17 cellular contexts compared by ENCODE assay signal in the genomic region with DNA sequence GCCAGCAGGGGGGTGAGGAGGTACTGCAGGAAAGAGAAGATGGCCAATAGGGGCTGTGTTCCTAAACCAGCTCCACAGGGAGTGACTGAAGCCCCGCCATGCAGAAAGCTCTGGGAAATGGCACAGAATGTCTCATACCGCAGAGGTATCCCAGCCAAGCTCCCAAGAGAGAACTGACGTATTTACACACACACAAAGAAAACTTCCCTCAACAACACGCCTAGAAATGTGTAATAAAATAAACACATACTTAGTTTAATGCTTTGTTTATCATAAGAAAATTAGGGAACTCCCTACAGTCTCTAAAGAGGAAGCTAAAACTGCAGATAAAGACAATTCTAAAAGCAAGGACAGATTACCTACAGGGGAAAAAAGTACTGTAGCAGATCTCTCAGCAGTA. TPM values are rescaled to one million over a fixed set of nuclear protein-coding genes. Genes with fewer than 3 reads are reported as not detected.
DNase-seq lines count a peak whose midpoint lies in the region; ATAC-seq and TF ChIP-seq lines count a peak whose summit lies in the region.
"Had no signal": no experiment of that assay in that cellular context is flagged by ENCODE, and none has a peak within 500 bp of the region (broad histone marks: within the 10 kb centered on the region; RNA-seq: fewer than 3 reads in every experiment).

No MANE protein-coding gene starts in this region.

- intact Hi-C loops in dendritic cell treated with granulocyte-macrophage colony-stimulating factor and Interleukin-4, amounts not matched to agents 40 ng/mL and 50 ng/mL, for 4 days (cut with micrococcal nuclease) = no loop called here
- intact Hi-C loops in naive thymus-derived CD4-positive, alpha-beta T cell (cut with micrococcal nuclease) = no loop called here
- intact Hi-C loops in psoas muscle (cut with DNase I) = no loop called here

- DNase-seq in NCI-H460 (ENCODE audit: extremely low read depth, low read depth) (peak; percentile 9), hepatocyte (ENCODE audit: low spot score) (no peak), psoas muscle (no peak), HuH-7.5 (ENCODE audit: low spot score) (no peak), caudate nucleus (lab: John Stamatoyannopoulos, UW) (no peak)
- no peak for DNase-seq in naive thymus-derived CD4-positive, alpha-beta T cell
- DNase-seq: activated CD4-positive, alpha-beta T cell treated with anti-CD3 and anti-CD28 coated beads for 4 hours; activated naive CD8-positive, alpha-beta T cell treated with anti-CD3 and anti-CD28 coated beads for 36 hours; activated T-cell treated with anti-CD3 and anti-CD28 coated beads, Interleukin-2, amount 50 U/mL, for 24 hours; DMS79; esophagus squamous epithelium; NCI-H2171 treated with DMSO at 0.1 percent for 48 hours; stimulated activated CD4-positive, alpha-beta T cell treated with anti-CD3 and anti-CD28 coated beads, Interleukin-15, amount 100 ng/mL, for 24 hours had no signal

- H3K9me3 ChIP-seq in BLaER1 (no peaks in the 10 kb centered on the region), hepatocyte (ENCODE audit: low read depth) (no peaks in the 10 kb centered on the region), psoas muscle (no peaks in the 10 kb centered on the region)
- H3K9me3 ChIP-seq in naive thymus-derived CD4-positive, alpha-beta T cell (ENCODE audit: control insufficient read depth in 2 of 3, low read length in 3 of 3) = no peaks in the 10 kb centered on the region
- H3K9me3 ChIP-seq: esophagus squamous epithelium had no signal

- H3K36me3 Mint-ChIP-seq in dendritic cell treated with granulocyte-macrophage colony-stimulating factor and Interleukin-4, amounts not matched to agents 40 ng/mL and 50 ng/mL, for 4 days (ENCODE audit: low read depth) = peaks cover 13% of the 10 kb centered on the region
- peaks cover 0 to 13% (median 0%) of the 10 kb centered on the region in 5 donors for H3K36me3 Mint-ChIP-seq in naive thymus-derived CD4-positive, alpha-beta T cell
- H3K36me3 Mint-ChIP-seq: mesothelial cell of epicardium had no signal

- H4K20me1 ChIP-seq in BLaER1 (no peaks in the 10 kb centered on the region), hepatocyte (ENCODE audit: insufficient read depth, poor library complexity, severe bottlenecking) (no peaks in the 10 kb centered on the region)

- H3K4me2 ChIP-seq in BLaER1 = peak overlapping the region; percentile 72
- H3K4me2 ChIP-seq in hepatocyte = no peak overlapping the region

- H3K9me2 ChIP-seq in hepatocyte (replicated peaks; ENCODE audit: insufficient read depth) = no peaks in the 10 kb centered on the region

- H3K36me3 ChIP-seq in BLaER1 = 0 out of 2 replicates have a peak, but pooled peaks cover 9% of the 10 kb centered on the region
- no peaks in the 10 kb centered on the region for H3K36me3 ChIP-seq in naive thymus-derived CD4-positive, alpha-beta T cell (ENCODE audit: control insufficient read depth in 2 of 3, insufficient read depth in 3 of 3, low read length in 3 of 3)
- no peaks in the 10 kb centered on the region for H3K36me3 ChIP-seq in hepatocyte (replicated peaks; ENCODE audit: insufficient read depth, low read depth)
- H3K36me3 ChIP-seq in psoas muscle (ENCODE audit: insufficient read depth in 1 of 2, low read depth in 1 of 2) = peaks cover 0 to 3% of the 10 kb centered on the region in 2 donors

- peak; percentile 57 for ATAC-seq in naive thymus-derived CD4-positive, alpha-beta T cell
- ATAC-seq in psoas muscle = no peak

- H3K27me3 ChIP-seq in BLaER1 (no peaks in the 10 kb centered on the region), hepatocyte (no peaks in the 10 kb centered on the region), psoas muscle (ENCODE audit: insufficient read depth in 3 of 3, low read length in 2 of 3) (peaks cover 0 to 3% (median 0%) of the 10 kb centered on the region in 3 donors)
- H3K27me3 ChIP-seq in naive thymus-derived CD4-positive, alpha-beta T cell (ENCODE audit: control insufficient read depth in 2 of 2, insufficient read depth in 2 of 2, low read length in 2 of 2) = no peaks in the 10 kb centered on the region
- H3K27me3 ChIP-seq: esophagus squamous epithelium had no signal

- no peak overlapping the region for H3K4me3 Mint-ChIP-seq in dendritic cell treated with granulocyte-macrophage colony-stimulating factor and Interleukin-4, amounts not matched to agents 40 ng/mL and 50 ng/mL, for 4 days
- no peak overlapping the region for H3K4me3 Mint-ChIP-seq in naive thymus-derived CD4-positive, alpha-beta T cell
- H3K4me3 Mint-ChIP-seq: activated naive CD8-positive, alpha-beta T cell treated with anti-CD3 and anti-CD28 coated beads for 36 hours; activated T-cell treated with anti-CD3 and anti-CD28 coated beads, Interleukin-2, amount 50 U/mL, for 24 hours; mesothelial cell of epicardium had no signal

- peaks cover 54% of the 10 kb centered on the region for H3K4me1 Mint-ChIP-seq in dendritic cell treated with granulocyte-macrophage colony-stimulating factor and Interleukin-4, amounts not matched to agents 40 ng/mL and 50 ng/mL, for 4 days (ENCODE audit: low read depth)
- peaks cover 3 to 38% (median 10%) of the 10 kb centered on the region in 7 donors for H3K4me1 Mint-ChIP-seq in naive thymus-derived CD4-positive, alpha-beta T cell
- H3K4me1 Mint-ChIP-seq: mesothelial cell of epicardium had no signal

- H3K4me3 ChIP-seq in BLaER1 = no peak overlapping the region
- no peak overlapping the region for H3K4me3 ChIP-seq in naive thymus-derived CD4-positive, alpha-beta T cell (ENCODE audit: low read length)
- H3K4me3 ChIP-seq in hepatocyte = no peak overlapping the region
- no peak overlapping the region for H3K4me3 ChIP-seq in psoas muscle
- H3K4me3 ChIP-seq: esophagus squamous epithelium had no signal

- no peaks in the 10 kb centered on the region for H3K79me2 ChIP-seq in hepatocyte
- H3K79me2 ChIP-seq: parathyroid adenoma had no signal

- CTCF ChIA-PET in naive thymus-derived CD4-positive, alpha-beta T cell (lab: Charles Lee) = no interaction called here

- peak overlapping the region; percentile 79 for H3K27ac Mint-ChIP-seq in dendritic cell treated with granulocyte-macrophage colony-stimulating factor and Interleukin-4, amounts not matched to agents 40 ng/mL and 50 ng/mL, for 4 days
- no peak overlapping the region for H3K27ac Mint-ChIP-seq in naive thymus-derived CD4-positive, alpha-beta T cell
- H3K27ac Mint-ChIP-seq: activated naive CD8-positive, alpha-beta T cell treated with anti-CD3 and anti-CD28 coated beads for 36 hours; activated T-cell treated with anti-CD3 and anti-CD28 coated beads, Interleukin-2, amount 50 U/mL, for 24 hours; mesothelial cell of epicardium had no signal

- peaks cover 36% of the 10 kb centered on the region for H3K4me1 ChIP-seq in BLaER1
- H3K4me1 ChIP-seq in naive thymus-derived CD4-positive, alpha-beta T cell (ENCODE audit: control insufficient read depth in 2 of 2, insufficient read depth in 2 of 2, low read length in 2 of 2) = peaks cover 4 to 10% of the 10 kb centered on the region in 2 donors
- H3K4me1 ChIP-seq in hepatocyte (ENCODE audit: insufficient read depth) = no peaks in the 10 kb centered on the region
- no peaks in the 10 kb centered on the region for H3K4me1 ChIP-seq in psoas muscle
- H3K4me1 ChIP-seq: parathyroid adenoma had no signal

- TF ChIP-seq CTCF in hepatocyte (IDR thresholded peaks at IDR 0.05; ENCODE audit: poor library complexity) (no peak), psoas muscle (IDR thresholded peaks at IDR 0.05) (no peak)

- peaks cover 19% of the 10 kb centered on the region for H3K27me3 Mint-ChIP-seq in dendritic cell treated with granulocyte-macrophage colony-stimulating factor and Interleukin-4, amounts not matched to agents 40 ng/mL and 50 ng/mL, for 4 days
- peaks cover 0 to 6% (median 0%) of the 10 kb centered on the region in 5 donors for H3K27me3 Mint-ChIP-seq in naive thymus-derived CD4-positive, alpha-beta T cell
- H3K27me3 Mint-ChIP-seq: activated naive CD8-positive, alpha-beta T cell treated with anti-CD3 and anti-CD28 coated beads for 36 hours; activated T-cell treated with anti-CD3 and anti-CD28 coated beads, Interleukin-2, amount 50 U/mL, for 24 hours had no signal

- POLR2A ChIA-PET in naive thymus-derived CD4-positive, alpha-beta T cell (lab: Charles Lee) = no interaction called here

- H3K9me3 Mint-ChIP-seq in dendritic cell treated with granulocyte-macrophage colony-stimulating factor and Interleukin-4, amounts not matched to agents 40 ng/mL and 50 ng/mL, for 4 days = no peaks in the 10 kb centered on the region
- no peaks in the 10 kb centered on the region for H3K9me3 Mint-ChIP-seq in naive thymus-derived CD4-positive, alpha-beta T cell
- H3K9me3 Mint-ChIP-seq: activated naive CD8-positive, alpha-beta T cell treated with anti-CD3 and anti-CD28 coated beads for 36 hours; activated T-cell treated with anti-CD3 and anti-CD28 coated beads, Interleukin-2, amount 50 U/mL, for 24 hours; mesothelial cell of epicardium had no signal

- H2AFZ ChIP-seq in hepatocyte = no peak overlapping the region
- H2AFZ ChIP-seq: parathyroid adenoma had no signal

- H3K27ac ChIP-seq in BLaER1 (no peak overlapping the region), hepatocyte (no peak overlapping the region), psoas muscle (no peak overlapping the region), caudate nucleus (ENCODE audit: low read depth, low read length) (no peak overlapping the region)
- no peak overlapping the region for H3K27ac ChIP-seq in naive thymus-derived CD4-positive, alpha-beta T cell (ENCODE audit: low read depth, low read length)
- H3K27ac ChIP-seq: esophagus squamous epithelium, parathyroid adenoma had no signal

- 47% methylated on average over 4 of the region's 4 CpGs for WGBS in hepatocyte (ENCODE audit: low lambda C conversion rate, missing lambda C conversion rate)
- 33 to 46% (median 39%) methylated on average over 4 of the region's 4 CpGs for WGBS in psoas muscle, 3 donors

- H3K9ac ChIP-seq in BLaER1 = no peak overlapping the region
- H3K9ac ChIP-seq: parathyroid adenoma had no signal

RNA-seq across cellular contexts. Expression of gene ESD, which starts 40.0 kb away (rescaled TPM):
- 128 and 138 TPM in 2 replicates for total RNA-seq in NCI-H460 (2014; rRNA removed; shearing (Covaris generic))
- polyA plus RNA-seq in NCI-H460 (2014; cell fraction: nucleus; rRNA removed) = 93.9 and 108 TPM in 2 replicates
- 10 to 100 TPM; 35.3 to 80.1 (median 57.0) TPM for total RNA-seq in naive thymus-derived CD4-positive, alpha-beta T cell
- polyA plus RNA-seq in naive thymus-derived CD4-positive, alpha-beta T cell = 100 to 1,000 TPM; 167 to 182 TPM
- 127 and 136 TPM in 2 replicates for total RNA-seq in hepatocyte
- polyA plus RNA-seq in hepatocyte = 125 and 129 TPM in 2 replicates
- 10 to 100 TPM; 70.6 to 85.8 (median 80.0) TPM for total RNA-seq in psoas muscle
- polyA plus RNA-seq in psoas muscle = 100 to 1,000 TPM in 1 of 3 donors, 10 to 100 TPM in 2; 77.0 to 122 (median 95.6) TPM
